Comparison of ENCODE assay signal across 31 cellular contexts in genomic region chr2:196454492-196454891, GRCh38.
A peak's percentile ranks its signal among the peaks of the same experiment; 100 is the strongest.
DNase-seq lines count a peak whose midpoint lies in the region; ATAC-seq, FAIRE-seq and TF ChIP-seq lines count a peak whose summit lies in the region.
"Had no signal": no experiment of that assay in that cellular context is flagged by ENCODE, and none has a peak within 500 bp of the region (broad histone marks: within the 10 kb centered on the region; RNA-seq: fewer than 3 reads in every experiment).

No MANE protein-coding gene starts in this region.

- H3K36me3 ChIP-seq in HEK293 (ENCODE audit: control insufficient read depth in 2 of 2, insufficient read depth in 1 of 2, low read length in 2 of 2) = no peaks in the 10 kb centered on the region
- H3K36me3 ChIP-seq in HepG2 (replicated peaks in 1 of 2; ENCODE audit: control insufficient read depth in 1 of 2, insufficient read depth in 2 of 2, low read length in 2 of 2) = no peaks in the 10 kb centered on the region
- H3K36me3 ChIP-seq: BE2C; BLaER1; BLaER1 treated with 17β-estradiol and CSF1 and Interleukin-3, amounts not matched to agents 10 nM and 100 nM had no signal

- in situ Hi-C loops in HepG2 (cut with HindIII; ENCODE audit: extremely low pct_ligation_motif_present, low pct_unique_long_range_greater_than_20kb) = loop anchor here (10.0 kb wide), 2 partner anchors 160 to 320 kb away; no protein-coding TSS in a partner anchor

- no peaks in the 10 kb centered on the region for H4K20me1 ChIP-seq in HepG2 (ENCODE audit: insufficient read depth, low read length)
- H4K20me1 ChIP-seq: BLaER1; BLaER1 treated with 17β-estradiol and CSF1 and Interleukin-3, amounts not matched to agents 10 nM and 100 nM had no signal

- TF ChIP-seq EP300 in HepG2 (IDR thresholded peaks at IDR 0.05; ENCODE audit: low read depth in 2 of 2, low read length in 2 of 2) (no peak), HepG2 (CRISPR knock-in tag; IDR thresholded peaks at IDR 0.05; ENCODE audit: borderline replicate concordance) (no peak)

- BruUV-seq in HepG2 (replicated peaks; lab: Mats Ljungman, UMichigan) = no TSS peak

- DNase-seq in GM19239 (ENCODE audit: insufficient read length, low spot score) = no peak
- DNase-seq in NAMALWA (ENCODE audit: low spot score) = no peak
- no peak for DNase-seq in HepG2 (ENCODE audit: low spot score)
- DNase-seq: 8988T; ACHN; AML-193; BE2C; C1 segment of cervical spinal cord; Caco-2; Calu3; CD4-positive, alpha-beta memory T cell; CD4-positive, alpha-beta T cell; CD4-positive, CD25-positive, alpha-beta regulatory T cell; CD8-positive, alpha-beta memory T cell; CD8-positive, alpha-beta T cell; COR-L47; DMS 273 treated with DMSO at 0.1 percent for 48 hours; DMS153; DMS53; DMS79; DMS79 treated with DMSO at 0.1 percent for 48 hours; DND-41; EL had no signal

- no peak for TF ChIP-seq POLR2A in HepG2 (IDR thresholded peaks at IDR 0.05; ENCODE audit: insufficient read depth in 1 of 2, low read depth in 2 of 2, low read length in 2 of 2)

- peaks cover 4% of the 10 kb centered on the region; the same call in 1 of the 2 replicates for H3K4me1 ChIP-seq in HEK293 (ENCODE audit: control insufficient read depth, insufficient read depth, low read length)
- H3K4me1 ChIP-seq in HepG2 (ENCODE audit: insufficient read depth, low read length) = no peaks in the 10 kb centered on the region
- H3K4me1 ChIP-seq: A549, BE2C, Caco-2 had no signal

- FAIRE-seq in GM19239 (lab: Jason Lieb, UNC) = peak; percentile 37
- FAIRE-seq in HepG2 (lab: Jason Lieb, UNC) = no peak
- FAIRE-seq: A204.1, A549, D721Med had no signal

- no peak overlapping the region for H3K27ac ChIP-seq in HEK293 (ENCODE audit: extremely low read depth, low read depth, low read length)
- no peak overlapping the region for H3K27ac ChIP-seq in HepG2 (ENCODE audit: extremely low read length, insufficient read depth, low read length)
- H3K27ac ChIP-seq: 22Rv1; A549; BLaER1; BLaER1 treated with 17β-estradiol and CSF1 and Interleukin-3, amounts not matched to agents 10 nM and 100 nM; C4-2B had no signal

- ATAC-seq in HepG2 = no peak
- ATAC-seq: A549; CD8-positive, alpha-beta T cell had no signal

- H3K79me2 ChIP-seq in HepG2 (ENCODE audit: insufficient read depth, low read length) = no peaks in the 10 kb centered on the region

- H3K4me2 ChIP-seq in HepG2 (ENCODE audit: low read depth, low read length) = no peak overlapping the region
- H3K4me2 ChIP-seq: BLaER1; BLaER1 treated with 17β-estradiol and CSF1 and Interleukin-3, amounts not matched to agents 10 nM and 100 nM had no signal

- CTCF ChIA-PET in HEK293 (lab: Yijun Ruan, JAX) = interaction anchor here (0.6 to 3.5 kb wide), 22 partner anchors 10 to 573 kb away, joined by 3 to 34 read pairs (median 6); no protein-coding TSS in a partner anchor
- CTCF ChIA-PET in HepG2 (lab: Yijun Ruan, JAX; ENCODE audit: low intra/inter-chr PET ratio, low total read pairs) = interaction anchor here (2.4 kb wide), 1 partner anchor 323 kb away, joined by 8 read pairs; no protein-coding TSS in a partner anchor

- H3K9me3 ChIP-seq in HEK293 (ENCODE audit: control insufficient read depth, insufficient read depth, low read depth, low read length) = no peaks in the 10 kb centered on the region
- H3K9me3 ChIP-seq in HepG2 (ENCODE audit: low read length) = no peaks in the 10 kb centered on the region
- H3K9me3 ChIP-seq: A549, BE2C, BLaER1, Caco-2 had no signal

- intact Hi-C loops in HepG2 (cut with micrococcal nuclease; ENCODE audit: unreplicated experiment) = no loop called here

- H3K27me3 ChIP-seq in HepG2 (ENCODE audit: control insufficient read depth in 1 of 2, insufficient read depth in 2 of 2, low read length in 2 of 2) = no peaks in the 10 kb centered on the region
- H3K27me3 ChIP-seq: BE2C, BLaER1 had no signal

- no peak overlapping the region for H3K9ac ChIP-seq in HepG2 (ENCODE audit: insufficient read depth, low read depth, low read length)
- H3K9ac ChIP-seq: BLaER1; BLaER1 treated with 17β-estradiol and CSF1 and Interleukin-3, amounts not matched to agents 10 nM and 100 nM had no signal

- no peak overlapping the region for H2AFZ ChIP-seq in HepG2 (ENCODE audit: low read length)

- no peak for TF ChIP-seq CTCF in HEK293 (tag by site-specific recombination; IDR thresholded peaks at IDR 0.05)
- TF ChIP-seq CTCF in HepG2 (CRISPR knock-in tag; IDR thresholded peaks at IDR 0.05) = no peak

- no peak for TF ChIP-seq RAD21 in HepG2 (CRISPR knock-in tag; IDR thresholded peaks at IDR 0.05)

- POLR2A ChIA-PET in HEK293 (lab: Yijun Ruan, JAX) (no interaction called here), HepG2 (lab: Yijun Ruan, JAX) (no interaction called here)

- WGBS in HepG2 (ENCODE audit: low lambda C conversion rate) = 16% methylated on average over 1 of the region's 1 CpG

- H3K4me3 ChIP-seq in HEK293 (ENCODE audit: low read depth, low read length) (no peak overlapping the region), HepG2 (replicated peaks in 1 of 3; ENCODE audit: insufficient read depth in 1 of 3, low read depth in 2 of 3, low read length in 3 of 3) (no peak overlapping the region)
- H3K4me3 ChIP-seq: A549; BLaER1; BLaER1 treated with 17β-estradiol and CSF1 and Interleukin-3, amounts not matched to agents 10 nM and 100 nM had no signal

TF ChIP-seq in HEK293, 187 proteins besides CTCF, POLR2A, EP300 and RAD21:
- TF ChIP-seq GLI2 (tag by site-specific recombination; IDR thresholded peaks at IDR 0.05; ENCODE audit: borderline replicate concordance, low read depth) = no peak
- TF ChIP-seq ZNF48 (tag by site-specific recombination; IDR thresholded peaks at IDR 0.05) = no peak
- no peak for TF ChIP-seq ZBTB17 (tag by site-specific recombination; IDR thresholded peaks at IDR 0.05)
- peak; percentile 92 for TF ChIP-seq ZNF184 (tag by site-specific recombination; IDR thresholded peaks at IDR 0.05)
- no peak for TF ChIP-seq ZNF112 (tag by site-specific recombination; IDR thresholded peaks at IDR 0.05)
- no peak for TF ChIP-seq ZNF18 (tag by site-specific recombination; IDR thresholded peaks at IDR 0.05)
- no peak for TF ChIP-seq ZNF785 (tag by site-specific recombination; IDR thresholded peaks at IDR 0.05)
- TF ChIP-seq ZNF664 (tag by site-specific recombination; IDR thresholded peaks at IDR 0.05) = no peak

TF ChIP-seq in HepG2, 621 proteins besides CTCF, POLR2A, EP300 and RAD21:
- no peak for TF ChIP-seq ZNF660 (CRISPR knock-in tag; IDR thresholded peaks at IDR 0.05; ENCODE audit: borderline replicate concordance, low read depth)
- no peak for TF ChIP-seq SP2 (CRISPR knock-in tag; IDR thresholded peaks at IDR 0.05)
- TF ChIP-seq TOE1 (CRISPR knock-in tag; IDR thresholded peaks at IDR 0.05) = no peak
- no peak for TF ChIP-seq ZKSCAN5 (CRISPR knock-in tag; IDR thresholded peaks at IDR 0.05)
- TF ChIP-seq ZNF33A (CRISPR knock-in tag; IDR thresholded peaks at IDR 0.05; ENCODE audit: borderline replicate concordance) = no peak
- no peak for TF ChIP-seq ZNF263 (CRISPR knock-in tag; IDR thresholded peaks at IDR 0.05)
- TF ChIP-seq ZNF343 (CRISPR knock-in tag; IDR thresholded peaks at IDR 0.05) = no peak
- no peak for TF ChIP-seq ZNF460 (CRISPR knock-in tag; IDR thresholded peaks at IDR 0.05; ENCODE audit: borderline replicate concordance)
- no peak for TF ChIP-seq ZBTB2 (CRISPR knock-in tag; IDR thresholded peaks at IDR 0.05; ENCODE audit: low read depth)
- TF ChIP-seq MTA1 (CRISPR knock-in tag; IDR thresholded peaks at IDR 0.05; ENCODE audit: borderline replicate concordance) = no peak
- no peak for TF ChIP-seq ZIK1 (CRISPR knock-in tag; IDR thresholded peaks at IDR 0.05; ENCODE audit: borderline replicate concordance, low read depth)
TF ChIP-seq in HepG2: peak in this region for 0.
